In the genomic region with DNA sequence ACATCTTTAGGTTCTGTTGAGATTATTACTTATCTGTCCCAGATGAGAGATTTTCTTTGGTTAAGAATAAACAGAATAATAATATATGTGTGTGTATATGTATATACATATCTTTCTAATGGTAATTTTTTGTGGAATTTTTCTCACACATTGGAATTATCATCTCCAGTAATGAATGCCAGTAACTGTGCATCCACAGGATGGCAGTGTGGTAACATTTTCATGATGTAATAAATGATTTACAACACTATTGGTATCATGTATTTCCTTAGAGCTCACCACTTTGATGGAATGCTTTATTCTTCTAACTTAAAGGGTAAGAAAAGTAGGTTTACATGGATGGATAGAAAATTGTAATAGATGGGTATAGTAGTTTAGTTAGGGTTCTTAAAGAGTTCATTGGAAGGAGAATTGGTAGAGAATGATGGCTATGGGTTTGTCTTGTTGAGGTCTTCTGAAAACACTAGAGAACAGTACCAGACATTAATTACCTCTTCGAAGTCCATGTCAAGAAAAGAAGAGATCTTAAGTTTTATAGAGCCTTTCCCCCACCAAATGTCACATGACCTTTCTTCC, we compare ENCODE assay signal across 8 cellular contexts.
DNase-seq lines count a peak whose midpoint lies in the region; ATAC-seq and TF ChIP-seq lines count a peak whose summit lies in the region.

No MANE protein-coding gene starts in this region.

- TF ChIP-seq CTCF in foreskin fibroblast (IDR thresholded peaks at IDR 0.05; ENCODE audit: low read depth, low read length) (peak; percentile 53), lower leg skin (IDR thresholded peaks at IDR 0.05) (no peak)

- no peak for TF ChIP-seq POLR2A in lower leg skin (IDR thresholded peaks at IDR 0.05)

- intact Hi-C loops in lower leg skin (cut with DNase I; ENCODE audit: low total_unique reads) = no loop called here

- H3K4me3 ChIP-seq in foreskin fibroblast (ENCODE audit: low read depth in 1 of 2, low read length in 2 of 2) (no peak overlapping the region), lower leg skin (ENCODE audit: low read depth, poor library complexity, severe bottlenecking) (no peak overlapping the region)

- H3K27ac Mint-ChIP-seq in stimulated activated naive B cell treated with anti-CD40 and anti-IgM and Interleukin-4, amounts not matched to agents 10 μg/mL and 1 μg/mL and 100 μg/mL, for 72 hours = peak overlapping the region; percentile 59
- no peak overlapping the region for H3K27ac Mint-ChIP-seq in stimulated activated naive CD8-positive, alpha-beta T cell treated with anti-CD3 and anti-CD28 coated beads, Interleukin-15, amount 100 ng/mL, for 72 hours

- no peaks in the 10 kb centered on the region for H3K27me3 Mint-ChIP-seq in stimulated activated naive B cell treated with anti-CD40 and anti-IgM and Interleukin-4, amounts not matched to agents 10 μg/mL and 1 μg/mL and 100 μg/mL, for 72 hours
- H3K27me3 Mint-ChIP-seq in stimulated activated naive CD8-positive, alpha-beta T cell treated with anti-CD3 and anti-CD28 coated beads, Interleukin-15, amount 100 ng/mL, for 72 hours = no peaks in the 10 kb centered on the region

- H3K36me3 Mint-ChIP-seq in stimulated activated naive B cell treated with anti-CD40 and anti-IgM and Interleukin-4, amounts not matched to agents 10 μg/mL and 1 μg/mL and 100 μg/mL, for 72 hours = peaks cover 31 to 49% of the 10 kb centered on the region in 2 donors

- H3K9me3 Mint-ChIP-seq in stimulated activated naive B cell treated with anti-CD40 and anti-IgM and Interleukin-4, amounts not matched to agents 10 μg/mL and 1 μg/mL and 100 μg/mL, for 72 hours = peaks cover 7 to 12% of the 10 kb centered on the region in 2 donors
- H3K9me3 Mint-ChIP-seq in stimulated activated naive CD8-positive, alpha-beta T cell treated with anti-CD3 and anti-CD28 coated beads, Interleukin-15, amount 100 ng/mL, for 72 hours = peaks cover 8 to 24% of the 10 kb centered on the region in 2 donors

- no peak overlapping the region for H3K4me3 Mint-ChIP-seq in stimulated activated naive B cell treated with anti-CD40 and anti-IgM and Interleukin-4, amounts not matched to agents 10 μg/mL and 1 μg/mL and 100 μg/mL, for 72 hours
- H3K4me3 Mint-ChIP-seq in stimulated activated naive CD8-positive, alpha-beta T cell treated with anti-CD3 and anti-CD28 coated beads, Interleukin-15, amount 100 ng/mL, for 72 hours = no peak overlapping the region

- no peak for ATAC-seq in stimulated activated naive B cell treated with anti-CD40 and anti-IgM and Interleukin-4, amounts not matched to agents 10 μg/mL and 1 μg/mL and 100 μg/mL, for 72 hours (replicated peaks)
- no peak for ATAC-seq in stimulated activated naive CD8-positive, alpha-beta T cell treated with anti-CD3 and anti-CD28 coated beads, Interleukin-15, amount 100 ng/mL, for 72 hours

- DNase-seq in NCI-H510A treated with DMSO at 0.1 percent for 48 hours (lab: John Stamatoyannopoulos, UW) (peak; percentile 11), NCI-H510A (lab: John Stamatoyannopoulos, UW) (no peak), SK-N-DZ (ENCODE audit: low spot score) (peak; percentile 11), foreskin fibroblast (peak; percentile 24 to 74), lower leg skin (ENCODE audit: low spot score in 2 of 2) (no peak), T1000 (lab: John Stamatoyannopoulos, UW) (no peak)
- no peak for DNase-seq in stimulated activated naive B cell treated with anti-CD40 and anti-IgM and Interleukin-4, amounts not matched to agents 10 μg/mL and 1 μg/mL and 100 μg/mL, for 72 hours
- DNase-seq in stimulated activated naive CD8-positive, alpha-beta T cell treated with anti-CD3 and anti-CD28 coated beads, Interleukin-15, amount 100 ng/mL, for 72 hours = no peak

- 81 to 90% methylated on average over 1 of the region's 1 CpG for WGBS in lower leg skin, 2 donors

- peaks cover 13 to 35% of the 10 kb centered on the region in 2 donors for H3K4me1 Mint-ChIP-seq in stimulated activated naive B cell treated with anti-CD40 and anti-IgM and Interleukin-4, amounts not matched to agents 10 μg/mL and 1 μg/mL and 100 μg/mL, for 72 hours
- peaks cover 54% of the 10 kb centered on the region for H3K4me1 Mint-ChIP-seq in stimulated activated naive CD8-positive, alpha-beta T cell treated with anti-CD3 and anti-CD28 coated beads, Interleukin-15, amount 100 ng/mL, for 72 hours

Comparison
In these comparisons a context has a peak if more than half of its experiments do, and no peak if none do; other contexts are left out.
1. DNase-seq: peak in NCI-H510A treated with DMSO at 0.1 percent for 48 hours (single experiment), SK-N-DZ (single experiment) and foreskin fibroblast (2 of 2); none in NCI-H510A (single experiment), stimulated activated naive B cell treated with anti-CD40 and anti-IgM and Interleukin-4, amounts not matched to agents 10 μg/mL and 1 μg/mL and 100 μg/mL, for 72 hours (single experiment), lower leg skin (0 of 2), stimulated activated naive CD8-positive, alpha-beta T cell treated with anti-CD3 and anti-CD28 coated beads, Interleukin-15, amount 100 ng/mL, for 72 hours (0 of 2) and T1000 (single experiment).